In genomic region chr10:96999337-96999736, GRCh38 we compare ENCODE assay signal across 24 cellular contexts.
"Had no signal": no experiment of that assay in that cellular context is flagged by ENCODE, and none has a peak within 500 bp of the region (broad histone marks: within the 10 kb centered on the region; RNA-seq: fewer than 3 reads in every experiment).

No MANE protein-coding gene starts in this region.

- H3K4me1 Mint-ChIP-seq: activated CD4-positive, alpha-beta T cell treated with anti-CD3 and anti-CD28 coated beads, Interleukin-2, amount 10 ng/mL, durations not matched to agents 7 days and 5 days; activated naive CD8-positive, alpha-beta T cell treated with anti-CD3 and anti-CD28 coated beads, Interleukin-2, amount 10 ng/mL, durations not matched to agents 7 days and 5 days; IgD-negative memory B cell had no signal

- H3K27ac Mint-ChIP-seq: activated CD4-positive, alpha-beta memory T cell treated with anti-CD3 and anti-CD28 coated beads for 36 hours; activated CD4-positive, alpha-beta T cell treated with anti-CD3 and anti-CD28 coated beads, Interleukin-2, amount 10 ng/mL, durations not matched to agents 7 days and 5 days; activated naive CD8-positive, alpha-beta T cell treated with anti-CD3 and anti-CD28 coated beads, Interleukin-2, amount 10 ng/mL, durations not matched to agents 7 days and 5 days; activated T-cell treated with anti-CD3 and anti-CD28 coated beads, Interleukin-2, amount 50 U/mL, for 72 hours; IgD-negative memory B cell had no signal

- ATAC-seq: activated T-cell treated with anti-CD3 and anti-CD28 coated beads, Interleukin-2, amount 50 U/mL, for 72 hours had no signal

- FAIRE-seq: TTC549 had no signal

- DNase-seq: activated CD4-positive, alpha-beta memory T cell treated with anti-CD3 and anti-CD28 coated beads for 36 hours; activated CD4-positive, alpha-beta T cell treated with anti-CD3 and anti-CD28 coated beads, Interleukin-2, amount 10 ng/mL, durations not matched to agents 7 days and 5 days; activated CD4-positive, CD25-positive, alpha-beta regulatory T cell; activated CD8-positive, alpha-beta memory T cell treated with anti-CD3 and anti-CD28 coated beads, Interleukin-2, amount 50 U/mL, for 4 hours; activated naive CD4-positive, alpha-beta T cell treated with anti-CD3 and anti-CD28 coated beads, Interleukin-2, amount 50 U/mL, for 16 hours; activated naive CD8-positive, alpha-beta T cell treated with anti-CD3 and anti-CD28 coated beads, Interleukin-2, amount 10 ng/mL, durations not matched to agents 7 days and 5 days; activated T-cell treated with anti-CD3 and anti-CD28 coated beads, Interleukin-2, amount 50 U/mL, for 72 hours; adrenal gland; anterior cingulate cortex; KG1; NCI-H1092; NCI-H1417 treated with DMSO at 0.1 percent for 48 hours; NCI-H1694; NCI-H2029; NCI-H2107; NCI-H2171 treated with DMSO at 0.1 percent for 48 hours; NCI-H226; NCI-H526 treated with DMSO at 0.1 percent for 48 hours; NCI-H82; SW 1271 had no signal

- H3K27ac ChIP-seq: adrenal gland, SK-N-MC, VCaP had no signal

- H3K36me3 Mint-ChIP-seq: activated CD4-positive, alpha-beta memory T cell treated with anti-CD3 and anti-CD28 coated beads for 36 hours; activated naive CD8-positive, alpha-beta T cell treated with anti-CD3 and anti-CD28 coated beads, Interleukin-2, amount 10 ng/mL, durations not matched to agents 7 days and 5 days; IgD-negative memory B cell had no signal

- H3K4me3 Mint-ChIP-seq: activated CD4-positive, alpha-beta memory T cell treated with anti-CD3 and anti-CD28 coated beads for 36 hours; activated CD4-positive, alpha-beta T cell treated with anti-CD3 and anti-CD28 coated beads, Interleukin-2, amount 10 ng/mL, durations not matched to agents 7 days and 5 days; activated naive CD8-positive, alpha-beta T cell treated with anti-CD3 and anti-CD28 coated beads, Interleukin-2, amount 10 ng/mL, durations not matched to agents 7 days and 5 days; activated T-cell treated with anti-CD3 and anti-CD28 coated beads, Interleukin-2, amount 50 U/mL, for 72 hours had no signal

- H3K36me3 ChIP-seq: adrenal gland had no signal

- H3K27me3 Mint-ChIP-seq: activated CD4-positive, alpha-beta memory T cell treated with anti-CD3 and anti-CD28 coated beads for 36 hours; activated CD4-positive, alpha-beta T cell treated with anti-CD3 and anti-CD28 coated beads, Interleukin-2, amount 10 ng/mL, durations not matched to agents 7 days and 5 days; activated naive CD8-positive, alpha-beta T cell treated with anti-CD3 and anti-CD28 coated beads, Interleukin-2, amount 10 ng/mL, durations not matched to agents 7 days and 5 days; IgD-negative memory B cell had no signal

- H3K9me3 Mint-ChIP-seq: activated CD4-positive, alpha-beta memory T cell treated with anti-CD3 and anti-CD28 coated beads for 36 hours; activated CD4-positive, alpha-beta T cell treated with anti-CD3 and anti-CD28 coated beads, Interleukin-2, amount 10 ng/mL, durations not matched to agents 7 days and 5 days; activated naive CD8-positive, alpha-beta T cell treated with anti-CD3 and anti-CD28 coated beads, Interleukin-2, amount 10 ng/mL, durations not matched to agents 7 days and 5 days; activated T-cell treated with anti-CD3 and anti-CD28 coated beads, Interleukin-2, amount 50 U/mL, for 72 hours; IgD-negative memory B cell had no signal

- H3K9me3 ChIP-seq: adrenal gland had no signal

- H3K27me3 ChIP-seq: adrenal gland had no signal

- H3K4me3 ChIP-seq: adrenal gland, SK-N-MC had no signal

- H3K4me1 ChIP-seq: adrenal gland had no signal
